In genomic region chr9:33140406-33141360, GRCh38 we compare ENCODE assay signal across 8 cellular contexts. TPM values are rescaled to one million over a fixed set of nuclear protein-coding genes. Genes with fewer than 3 reads are reported as not detected.
DNase-seq lines count a peak whose midpoint lies in the region; ATAC-seq, FAIRE-seq and TF ChIP-seq lines count a peak whose summit lies in the region.

No MANE protein-coding gene starts in this region.

- H3K4me3 Mint-ChIP-seq in astrocyte (ENCODE audit: unreplicated experiment) (peak overlapping the region; percentile 5), nephron (peak overlapping the region; percentile 32 to 71 (median 37))

- DNase-seq in astrocyte (ENCODE audit: low read depth) (no peak), NCI-H1092 (lab: John Stamatoyannopoulos, UW) (no peak), COLO829 (ENCODE audit: low spot score) (no peak), NCI-H510A treated with DMSO at 0.1 percent for 48 hours (lab: John Stamatoyannopoulos, UW) (no peak)
- DNase-seq in central memory CD4-positive, alpha-beta T cell: no peak

- H3K4me1 ChIP-seq in BLaER1: peaks cover 100% of the 10 kb centered on the region
- peaks cover 14% of the 10 kb centered on the region for H3K4me1 ChIP-seq in astrocyte (ENCODE audit: insufficient read depth, low read length)

- no peaks in the 10 kb centered on the region for H3K27me3 ChIP-seq in BLaER1
- no peaks in the 10 kb centered on the region for H3K27me3 ChIP-seq in astrocyte (ENCODE audit: insufficient read depth, low read length)

- H3K27ac Mint-ChIP-seq in astrocyte (ENCODE audit: unreplicated experiment) (peak overlapping the region; percentile 19), nephron (peak overlapping the region; percentile 95 to 96 (median 96))

- peak; percentile 19 for ATAC-seq in GM21619 (IDR thresholded peaks at IDR 0.05; ENCODE audit: unreplicated experiment)

- H3K9ac ChIP-seq in BLaER1: peak overlapping the region; percentile 35; the same call in 1 of the 2 replicates
- H3K9ac ChIP-seq in astrocyte (ENCODE audit: low read length): no peak overlapping the region

- H3K36me3 ChIP-seq in BLaER1: no peaks in the 10 kb centered on the region
- no peaks in the 10 kb centered on the region for H3K36me3 ChIP-seq in astrocyte (ENCODE audit: insufficient read depth, low read length)

- peaks cover 94% of the 10 kb centered on the region for H3K79me2 ChIP-seq in astrocyte (ENCODE audit: insufficient read depth, low read length)

- peaks cover 21% of the 10 kb centered on the region; the same call in 1 of the 2 replicates for H4K20me1 ChIP-seq in BLaER1
- H4K20me1 ChIP-seq in astrocyte (ENCODE audit: insufficient read depth, low read length): peaks cover 93% of the 10 kb centered on the region

- H3K9me3 ChIP-seq in BLaER1 (no peaks in the 10 kb centered on the region), astrocyte (ENCODE audit: insufficient read depth, low read depth, low read length) (no peaks in the 10 kb centered on the region)

- no peak overlapping the region for H3K4me3 ChIP-seq in BLaER1
- no peak overlapping the region for H3K4me3 ChIP-seq in astrocyte (ENCODE audit: insufficient read depth, low read depth, low read length)

- H3K36me3 Mint-ChIP-seq in astrocyte (ENCODE audit: low read depth, unreplicated experiment): peaks cover 8% of the 10 kb centered on the region
- H3K36me3 Mint-ChIP-seq in nephron (ENCODE audit: low read depth): no peaks in the 10 kb centered on the region

- H3K4me2 ChIP-seq in BLaER1: peak overlapping the region; percentile 77
- no peak overlapping the region for H3K4me2 ChIP-seq in astrocyte (ENCODE audit: low read length)

- no peak for FAIRE-seq in astrocyte (lab: Jason Lieb, UNC)

- H3K27me3 Mint-ChIP-seq in astrocyte (ENCODE audit: low read depth, unreplicated experiment): no peaks in the 10 kb centered on the region
- H3K27me3 Mint-ChIP-seq in nephron (ENCODE audit: low read depth): no peaks in the 10 kb centered on the region

- H3K9me3 Mint-ChIP-seq in astrocyte (ENCODE audit: unreplicated experiment): no peaks in the 10 kb centered on the region
- H3K9me3 Mint-ChIP-seq in nephron: no peaks in the 10 kb centered on the region

- H2AFZ ChIP-seq in astrocyte (ENCODE audit: low read depth, low read length): no peak overlapping the region

- H3K27ac ChIP-seq in BLaER1 (peak overlapping the region; percentile 47; the same call in 1 of the 2 replicates), astrocyte (ENCODE audit: low read depth, low read length) (no peak overlapping the region)

- TF ChIP-seq CTCF in astrocyte (IDR thresholded peaks at IDR 0.05; ENCODE audit: insufficient read depth, low read depth, low read length) (no peak), nephron (IDR thresholded peaks at IDR 0.05; ENCODE audit: unreplicated experiment in 3 of 3) (no peak)

- H3K4me1 Mint-ChIP-seq in astrocyte (ENCODE audit: low read depth, unreplicated experiment) (peaks cover 33% of the 10 kb centered on the region), nephron (peaks cover 65% of the 10 kb centered on the region)

RNA-seq across cellular contexts. Expression of gene B4GALT1, which starts 26.5 kb away (rescaled TPM):
- 93.1 and 103 TPM in 2 replicates for total RNA-seq in astrocyte
